1 cellular context compared by ENCODE assay signal in genomic region chr22:49951001-49951677, GRCh38.
A peak's percentile ranks its signal among the peaks of the same experiment; 100 is the strongest.
TF ChIP-seq lines count a peak whose summit lies in the region.

No MANE protein-coding gene starts in this region.

TF ChIP-seq in HepG2, 621 proteins besides CTCF, POLR2A, EP300 and RAD21 (continued from another document and continues in another):
- TF ChIP-seq ZBTB2 (CRISPR knock-in tag; IDR thresholded peaks at IDR 0.05; ENCODE audit: low read depth) (peak; percentile 51; the same call in 1 of the 2 replicates), ZNF326 (CRISPR knock-in tag; IDR thresholded peaks at IDR 0.05; ENCODE audit: borderline replicate concordance) (no peak), SIX1 (CRISPR knock-in tag; IDR thresholded peaks at IDR 0.05; ENCODE audit: borderline replicate concordance) (no peak), ZFP41 (CRISPR knock-in tag; IDR thresholded peaks at IDR 0.05; ENCODE audit: borderline replicate concordance) (no peak), ZFP36 (IDR thresholded peaks at IDR 0.05; ENCODE audit: borderline replicate concordance, low read depth, low read length, partially characterized antibody) (no peak), YY1 (IDR thresholded peaks at IDR 0.05; ENCODE audit: insufficient read depth, insufficient replicate concordance, low read depth, low read length) (no peak), SAFB2 (CRISPR knock-in tag; IDR thresholded peaks at IDR 0.05; ENCODE audit: borderline replicate concordance, low read depth) (no peak), BCLAF1 (IDR thresholded peaks at IDR 0.05) (no peak), ZNF569 (CRISPR knock-in tag; IDR thresholded peaks at IDR 0.05; ENCODE audit: borderline replicate concordance) (no peak), AKAP8 (CRISPR knock-in tag; IDR thresholded peaks at IDR 0.05) (no peak; the same call in 1 of the 2 replicates), POLR2AphosphoS5 (IDR thresholded peaks at IDR 0.05; ENCODE audit: low read depth, low read length) (peak; percentile 35; the same call in 1 of the 2 replicates), JUNB (CRISPR knock-in tag; IDR thresholded peaks at IDR 0.05; ENCODE audit: borderline replicate concordance) (no peak), NR0B2 (CRISPR knock-in tag; IDR thresholded peaks at IDR 0.05) (no peak), ZNF768 (CRISPR knock-in tag; IDR thresholded peaks at IDR 0.05) (peak; percentile 47; the same call in 1 of the 2 replicates), ZNF7 (CRISPR knock-in tag; IDR thresholded peaks at IDR 0.05) (no peak), HMGXB4 (CRISPR knock-in tag; IDR thresholded peaks at IDR 0.05; ENCODE audit: borderline replicate concordance in 1 of 2, low read depth in 1 of 2) (no peak), TEAD3 (CRISPR knock-in tag; optimal IDR thresholded peaks at IDR 0.05; ENCODE audit: borderline replicate concordance) (peak; percentile 52), ELF4 (CRISPR knock-in tag; IDR thresholded peaks at IDR 0.05; ENCODE audit: borderline replicate concordance) (no peak), ISX (CRISPR knock-in tag; conservative IDR thresholded peaks at IDR 0.05) (no peak), MBNL3 (CRISPR knock-in tag; conservative IDR thresholded peaks at IDR 0.05) (no peak), NFRKB (IDR thresholded peaks at IDR 0.05) (no peak), SIN3B (IDR thresholded peaks at IDR 0.05; ENCODE audit: low read length) (no peak), LRRFIP1 (CRISPR knock-in tag; conservative IDR thresholded peaks at IDR 0.05) (no peak), ZNF3 (CRISPR knock-in tag; IDR thresholded peaks at IDR 0.05) (no peak), XBP1 (CRISPR knock-in tag; IDR thresholded peaks at IDR 0.05) (no peak), NR2F6 (IDR thresholded peaks at IDR 0.05) (no peak), NR2F6 (CRISPR knock-in tag; IDR thresholded peaks at IDR 0.05) (peak; percentile 16; the same call in 1 of the 2 replicates), ZNF138 (CRISPR knock-in tag; IDR thresholded peaks at IDR 0.05; ENCODE audit: low read depth) (no peak), KLF13 (CRISPR knock-in tag; IDR thresholded peaks at IDR 0.05) (no peak), POLR2G (IDR thresholded peaks at IDR 0.05; ENCODE audit: low read depth, low read length) (0 out of 2 replicates have a peak, but pooled peaks have one; percentile 29), NFIB (CRISPR knock-in tag; IDR thresholded peaks at IDR 0.05; ENCODE audit: borderline replicate concordance) (no peak), ZNF556 (CRISPR knock-in tag; IDR thresholded peaks at IDR 0.05; ENCODE audit: borderline replicate concordance) (no peak), NAIF1 (CRISPR knock-in tag; IDR thresholded peaks at IDR 0.05; ENCODE audit: borderline replicate concordance) (no peak), TBL1XR1 (IDR thresholded peaks at IDR 0.05; ENCODE audit: borderline replicate concordance, low read length, partially characterized antibody) (no peak), NCOA2 (CRISPR knock-in tag; IDR thresholded peaks at IDR 0.05) (no peak), ZNF530 (CRISPR knock-in tag; IDR thresholded peaks at IDR 0.05; ENCODE audit: low read depth) (no peak), ZNF691 (CRISPR knock-in tag; IDR thresholded peaks at IDR 0.05; ENCODE audit: borderline replicate concordance, low read depth) (no peak), ZNF615 (CRISPR knock-in tag; IDR thresholded peaks at IDR 0.05; ENCODE audit: borderline replicate concordance) (no peak), ZNF609 (CRISPR knock-in tag; IDR thresholded peaks at IDR 0.05; ENCODE audit: borderline replicate concordance) (no peak), PRDM4 (CRISPR knock-in tag; IDR thresholded peaks at IDR 0.05; ENCODE audit: borderline replicate concordance) (no peak), IKZF5 (CRISPR knock-in tag; IDR thresholded peaks at IDR 0.05) (no peak), ZNF446 (CRISPR knock-in tag; IDR thresholded peaks at IDR 0.05) (no peak), ZNF101 (CRISPR knock-in tag; IDR thresholded peaks at IDR 0.05; ENCODE audit: borderline replicate concordance, low read depth) (no peak), MIXL1 (CRISPR knock-in tag; IDR thresholded peaks at IDR 0.05) (no peak), BRF2 (CRISPR knock-in tag; IDR thresholded peaks at IDR 0.05) (no peak)
